28 cellular contexts compared by ENCODE assay signal in genomic region chr17:17384291-17384615, GRCh38.
"Had no signal": no experiment of that assay in that cellular context is flagged by ENCODE, and none has a peak within 500 bp of the region (broad histone marks: within the 10 kb centered on the region; RNA-seq: fewer than 3 reads in every experiment).

No MANE protein-coding gene starts in this region.

- H3K27ac ChIP-seq: left lung, lower lobe of right lung, neutrophil, ovary, sigmoid colon, transverse colon, upper lobe of left lung, vagina had no signal

- H3K4me1 ChIP-seq: left lung, lower lobe of right lung, sigmoid colon, vagina had no signal

- DNase-seq: hypothalamus; immature natural killer cell; kidney; left colon; left lung; lower lobe of right lung; mammary epithelial cell; mesenchymal stem cell; naive thymus-derived CD8-positive, alpha-beta T cell; occipital lobe; ovary; retina; sigmoid colon; small intestine; spleen; stimulated activated CD4-positive, alpha-beta T cell treated with anti-CD3 and anti-CD28 coated beads, Interleukin-4, amount 100 ng/mL, for 24 hours; stimulated activated naive CD4-positive, alpha-beta T cell treated with Interleukin-2 at 50 U/mL for 16 hours; stimulated activated naive CD8-positive, alpha-beta T cell treated with anti-CD3 and anti-CD28 coated beads, Interleukin-15, amount 100 ng/mL, for 72 hours; substantia nigra; transverse colon had no signal

- H3K4me1 Mint-ChIP-seq: immature natural killer cell; stimulated activated memory B cell treated with anti-CD40 and anti-IgM and Interleukin-4, amounts not matched to agents 10 μg/mL and 1 μg/mL and 100 μg/mL, for 72 hours had no signal

- H3K27me3 ChIP-seq: neutrophil, ovary, upper lobe of left lung, vagina had no signal

- H3K36me3 Mint-ChIP-seq: immature natural killer cell; naive thymus-derived CD8-positive, alpha-beta T cell; stimulated activated memory B cell treated with anti-CD40 and anti-IgM and Interleukin-4, amounts not matched to agents 10 μg/mL and 1 μg/mL and 100 μg/mL, for 72 hours had no signal

- H3K27ac Mint-ChIP-seq: immature natural killer cell; naive thymus-derived CD8-positive, alpha-beta T cell; nephron; progenitor cell of endocrine pancreas; stimulated activated memory B cell treated with anti-CD40 and anti-IgM and Interleukin-4, amounts not matched to agents 10 μg/mL and 1 μg/mL and 100 μg/mL, for 72 hours; stimulated activated naive CD8-positive, alpha-beta T cell treated with anti-CD3 and anti-CD28 coated beads, Interleukin-15, amount 100 ng/mL, for 72 hours had no signal

- H3K9me3 Mint-ChIP-seq: immature natural killer cell; naive thymus-derived CD8-positive, alpha-beta T cell; nephron; neural crest cell; stimulated activated memory B cell treated with anti-CD40 and anti-IgM and Interleukin-4, amounts not matched to agents 10 μg/mL and 1 μg/mL and 100 μg/mL, for 72 hours; stimulated activated naive CD8-positive, alpha-beta T cell treated with anti-CD3 and anti-CD28 coated beads, Interleukin-15, amount 100 ng/mL, for 72 hours had no signal

- H3K9me3 ChIP-seq: left lung, lower lobe of right lung, neutrophil, ovary, sigmoid colon, spleen, transverse colon, upper lobe of left lung, vagina had no signal

- H3K27me3 Mint-ChIP-seq: stimulated activated naive CD8-positive, alpha-beta T cell treated with anti-CD3 and anti-CD28 coated beads, Interleukin-15, amount 100 ng/mL, for 72 hours had no signal

- H3K4me3 Mint-ChIP-seq: immature natural killer cell; naive thymus-derived CD8-positive, alpha-beta T cell; nephron; neural crest cell; stimulated activated memory B cell treated with anti-CD40 and anti-IgM and Interleukin-4, amounts not matched to agents 10 μg/mL and 1 μg/mL and 100 μg/mL, for 72 hours; stimulated activated naive CD8-positive, alpha-beta T cell treated with anti-CD3 and anti-CD28 coated beads, Interleukin-15, amount 100 ng/mL, for 72 hours had no signal

- H3K36me3 ChIP-seq: left lung, lower lobe of right lung, neutrophil, ovary, sigmoid colon, spleen, transverse colon, upper lobe of left lung, vagina had no signal

- H3K4me3 ChIP-seq: left lung, lower lobe of right lung, ovary, sigmoid colon, spleen, transverse colon, upper lobe of left lung, vagina had no signal

- ATAC-seq: left colon; left lung; lower lobe of right lung; naive thymus-derived CD8-positive, alpha-beta T cell; right cardiac atrium; stimulated activated memory B cell treated with anti-CD40 and anti-IgM and Interleukin-4, amounts not matched to agents 10 μg/mL and 1 μg/mL and 100 μg/mL, for 72 hours; stimulated activated naive CD8-positive, alpha-beta T cell treated with anti-CD3 and anti-CD28 coated beads, Interleukin-15, amount 100 ng/mL, for 72 hours had no signal
